Comparison of ENCODE assay signal across 8 cellular contexts in the genomic region with DNA sequence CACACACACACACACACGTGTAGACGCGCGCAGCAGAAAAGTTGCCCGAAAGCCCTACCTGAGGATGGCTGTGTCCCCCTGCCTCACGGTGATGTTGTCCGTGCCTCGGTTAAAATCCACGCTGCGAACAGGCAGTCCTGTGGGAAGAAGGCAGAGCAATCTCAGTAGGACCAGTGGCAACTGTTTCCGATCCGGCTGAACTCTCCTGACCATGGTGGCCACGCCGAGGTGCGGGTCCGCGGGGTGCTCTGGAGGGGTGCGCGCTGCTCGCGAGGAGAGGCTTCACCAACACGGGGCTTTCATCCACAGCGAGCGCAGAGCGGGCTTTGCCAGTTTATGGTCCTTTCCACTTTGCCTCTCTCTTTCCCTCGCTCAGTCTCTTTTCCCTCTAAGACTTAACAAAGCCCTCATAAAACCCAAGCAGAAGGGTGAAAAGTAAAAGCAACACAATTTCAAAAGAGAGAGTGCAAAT. TPM values are rescaled to one million over a fixed set of nuclear protein-coding genes. Genes with fewer than 3 reads are reported as not detected.
DNase-seq lines count a peak whose midpoint lies in the region; ATAC-seq and TF ChIP-seq lines count a peak whose summit lies in the region.

No MANE protein-coding gene starts in this region.

- H3K36me3 ChIP-seq in BE2C (no peaks in the 10 kb centered on the region), RWPE2 (ENCODE audit: low read depth) (no peaks in the 10 kb centered on the region), cardiac muscle cell (no peaks in the 10 kb centered on the region)

- H3K27me3 Mint-ChIP-seq in osteocyte (ENCODE audit: unreplicated experiment), result peaks cover 39% of the 10 kb centered on the region

- H3K36me3 Mint-ChIP-seq in osteocyte (ENCODE audit: unreplicated experiment), result no peaks in the 10 kb centered on the region

- peaks cover 23% of the 10 kb centered on the region for H3K4me1 Mint-ChIP-seq in osteocyte (ENCODE audit: unreplicated experiment)

- H3K4me3 ChIP-seq in BE2C (ENCODE audit: low read depth, low read length), result peak overlapping the region; percentile 73
- H3K4me3 ChIP-seq in RWPE2 (ENCODE audit: severe bottlenecking), result no peak overlapping the region
- H3K4me3 ChIP-seq in cardiac muscle cell, result peak overlapping the region; percentile 36

- H3K4me3 Mint-ChIP-seq in osteocyte (ENCODE audit: unreplicated experiment), result peak overlapping the region; percentile 73

- no peaks in the 10 kb centered on the region for H3K9me3 Mint-ChIP-seq in osteocyte (ENCODE audit: unreplicated experiment)

- H3K4me1 ChIP-seq in BE2C, result no peaks in the 10 kb centered on the region
- H3K4me1 ChIP-seq in RWPE2 (ENCODE audit: insufficient read depth, poor library complexity, severe bottlenecking), result no peaks in the 10 kb centered on the region
- H3K4me1 ChIP-seq in cardiac muscle cell (ENCODE audit: low read depth), result no peaks in the 10 kb centered on the region

- H3K27ac ChIP-seq in RWPE2 (ENCODE audit: poor library complexity, severe bottlenecking), result no peak overlapping the region
- no peak overlapping the region for H3K27ac ChIP-seq in cardiac muscle cell

- peak; percentile 26 for DNase-seq in BE2C
- DNase-seq in RWPE2 (ENCODE audit: low spot score), result no peak
- DNase-seq in cardiac muscle cell (ENCODE audit: low read depth in 1 of 2, low spot score in 1 of 2), result peak; percentile 20 to 41
- DNase-seq in osteocyte (ENCODE audit: extremely low spot score, unreplicated experiment), result no peak
- DNase-seq in T-helper 2 cell, result no peak
- no peak for DNase-seq in NK-92 treated with Interleukin-12 subunit alpha and Interleukin-12 subunit beta, amount 100 ng/mL, for 24 hours (lab: John Stamatoyannopoulos, UW)

- H3K9me3 ChIP-seq in BE2C (no peaks in the 10 kb centered on the region), RWPE2 (ENCODE audit: severe bottlenecking) (no peaks in the 10 kb centered on the region), cardiac muscle cell (ENCODE audit: low read depth) (no peaks in the 10 kb centered on the region)

- no peak overlapping the region for H3K27ac Mint-ChIP-seq in osteocyte (ENCODE audit: unreplicated experiment)

- no peak for TF ChIP-seq CTCF in BE2C (IDR thresholded peaks at IDR 0.05; ENCODE audit: low read depth, low read length)
- TF ChIP-seq CTCF in RWPE2 (IDR thresholded peaks at IDR 0.05; ENCODE audit: poor library complexity, severe bottlenecking), result no peak
- TF ChIP-seq CTCF in cardiac muscle cell (IDR thresholded peaks at IDR 0.05; ENCODE audit: low read depth, low read length), result no peak
- no peak for TF ChIP-seq CTCF in osteocyte (IDR thresholded peaks at IDR 0.05)

- peak; percentile 17; the same call in 1 of the 3 replicates for ATAC-seq in RWPE2 (ENCODE audit: low read depth)
- ATAC-seq in HG03432 (IDR thresholded peaks at IDR 0.05; ENCODE audit: unreplicated experiment), result no peak
- ATAC-seq in GM21737 (IDR thresholded peaks at IDR 0.05; ENCODE audit: unreplicated experiment), result no peak

- H3K27me3 ChIP-seq in BE2C (no peaks in the 10 kb centered on the region), RWPE2 (ENCODE audit: insufficient read depth, poor library complexity, severe bottlenecking) (peaks cover 47% of the 10 kb centered on the region), cardiac muscle cell (peaks cover 14% of the 10 kb centered on the region)

RNA-seq across cellular contexts. Expression of a gene that starts 0.4 kb away (rescaled TPM):
- polyA plus RNA-seq in BE2C (2012; ENCODE audit: insufficient read depth, insufficient read length, low read depth), result 61.8 TPM
- total RNA-seq in cardiac muscle cell, result 4.8 and 6.0 TPM in 2 replicates
- polyA plus RNA-seq in cardiac muscle cell, result 4.4 and 4.6 TPM in 2 replicates
- 3.9 and 4.4 TPM in 2 replicates for total RNA-seq in osteocyte

Comparison
In these comparisons a context has a peak if more than half of its experiments do, and no peak if none do; other contexts are left out.
1. DNase-seq: peak in BE2C (single experiment) and cardiac muscle cell (2 of 2); none in RWPE2 (single experiment), osteocyte (single experiment), T-helper 2 cell (0 of 5) and NK-92 treated with Interleukin-12 subunit alpha and Interleukin-12 subunit beta, amount 100 ng/mL, for 24 hours (single experiment).